12 cellular contexts compared by ENCODE assay signal in genomic region chr2:150125708-150126107, GRCh38.
DNase-seq lines count a peak whose midpoint lies in the region; ATAC-seq lines count a peak whose summit lies in the region.
"Had no signal": no experiment of that assay in that cellular context is flagged by ENCODE, and none has a peak within 500 bp of the region (broad histone marks: within the 10 kb centered on the region; RNA-seq: fewer than 3 reads in every experiment).

No MANE protein-coding gene starts in this region.

- intact Hi-C loops in sciatic nerve (cut with DNase I): no loop called here
- intact Hi-C loops in left ventricle myocardium superior (cut with micrococcal nuclease): no loop called here

- no peaks in the 10 kb centered on the region for H3K4me1 ChIP-seq in SJCRH30
- no peaks in the 10 kb centered on the region for H3K4me1 ChIP-seq in Karpas-422 (ENCODE audit: low read length)
- H3K4me1 ChIP-seq: adrenal gland had no signal

- H3K27me3 ChIP-seq in SJCRH30: no peaks in the 10 kb centered on the region; the same call in 1 of the 2 replicates
- H3K27me3 ChIP-seq in Karpas-422 (ENCODE audit: low read length): no peaks in the 10 kb centered on the region
- H3K27me3 ChIP-seq: adrenal gland had no signal

- peak; percentile 39 for ATAC-seq in GM21786 (IDR thresholded peaks at IDR 0.05; ENCODE audit: unreplicated experiment)
- ATAC-seq in sciatic nerve: peak; percentile 86
- ATAC-seq in GM18519 (IDR thresholded peaks at IDR 0.05; ENCODE audit: low FRiP score, unreplicated experiment): no peak
- no peak for ATAC-seq in HG03457 (IDR thresholded peaks at IDR 0.05; ENCODE audit: unreplicated experiment)
- no peak for ATAC-seq in left ventricle myocardium superior

- H3K9me2 ChIP-seq in Karpas-422 (replicated peaks; ENCODE audit: insufficient read depth, low read length): no peaks in the 10 kb centered on the region

- H2AFZ ChIP-seq in Karpas-422 (ENCODE audit: low read length): no peak overlapping the region

- H4K20me1 ChIP-seq in Karpas-422 (ENCODE audit: insufficient read depth, low read depth, low read length): no peaks in the 10 kb centered on the region

- H3K9me3 ChIP-seq in SJCRH30 (replicated peaks) (no peaks in the 10 kb centered on the region), Karpas-422 (ENCODE audit: low read length) (no peaks in the 10 kb centered on the region)
- H3K9me3 ChIP-seq: adrenal gland had no signal

- H3K4me2 ChIP-seq in Karpas-422 (ENCODE audit: low read depth, low read length, poor library complexity, severe bottlenecking): no peak overlapping the region

- DNase-seq in SJCRH30: peak; percentile 13 to 45
- DNase-seq in fibroblast of peridontal ligament (ENCODE audit: extremely low read depth): peak; percentile 72
- no peak for DNase-seq in sciatic nerve (ENCODE audit: low spot score)
- no peak for DNase-seq in Karpas-422
- DNase-seq in left ventricle myocardium superior: no peak
- DNase-seq: activated CD4-positive, alpha-beta T cell treated with anti-CD3 and anti-CD28 coated beads, Interleukin-2, amount 10 ng/mL, durations not matched to agents 24 days and 14 days; adrenal gland; MM.1S; occipital lobe had no signal

- H3K27ac ChIP-seq in SJCRH30 (no peak overlapping the region), Karpas-422 (ENCODE audit: low read length) (no peak overlapping the region)
- H3K27ac ChIP-seq: adrenal gland had no signal

- no peak overlapping the region for H3K9ac ChIP-seq in Karpas-422 (ENCODE audit: low read length)

- H3K36me3 ChIP-seq in SJCRH30 (no peaks in the 10 kb centered on the region), Karpas-422 (ENCODE audit: insufficient read depth, low read length) (no peaks in the 10 kb centered on the region)
- H3K36me3 ChIP-seq: adrenal gland had no signal

- H3K4me3 ChIP-seq in SJCRH30 (no peak overlapping the region), Karpas-422 (ENCODE audit: low read length) (no peak overlapping the region)
- H3K4me3 ChIP-seq: adrenal gland had no signal

- no peaks in the 10 kb centered on the region for H3K79me2 ChIP-seq in Karpas-422 (ENCODE audit: low read length)

Comparison
In these comparisons a context has a peak if more than half of its experiments do, and no peak if none do; other contexts are left out.
1. ATAC-seq: peak in GM21786 (single experiment) and sciatic nerve (single experiment); none in GM18519 (single experiment), HG03457 (single experiment) and left ventricle myocardium superior (single experiment).
2. DNase-seq: peak in SJCRH30 (2 of 2) and fibroblast of peridontal ligament (single experiment); none in sciatic nerve (single experiment), Karpas-422 (single experiment) and left ventricle myocardium superior (single experiment).